ENCODE assay signal across 10 cellular contexts in genomic region chr1:15158506-15159165, GRCh38. TPM values are rescaled to one million over a fixed set of nuclear protein-coding genes. Genes with fewer than 3 reads are reported as not detected.
DNase-seq lines count a peak whose midpoint lies in the region; TF ChIP-seq lines count a peak whose summit lies in the region.
"Had no signal": no experiment of that assay in that cellular context is flagged by ENCODE, and none has a peak within 500 bp of the region (broad histone marks: within the 10 kb centered on the region; RNA-seq: fewer than 3 reads in every experiment).

No MANE protein-coding gene starts in this region.

- H3K36me3 ChIP-seq in SK-N-SH (replicated peaks in 1 of 2; ENCODE audit: control insufficient read depth in 1 of 2, insufficient read depth in 2 of 2, low read length in 1 of 2) (no peaks in the 10 kb centered on the region), fibroblast of lung (ENCODE audit: control insufficient read depth, insufficient read depth, low read length) (no peaks in the 10 kb centered on the region)

- TF ChIP-seq EP300 in SK-N-SH (IDR thresholded peaks at IDR 0.05; ENCODE audit: borderline replicate concordance in 1 of 2, low read depth in 1 of 2, low read length in 1 of 2) = no peak

- H3K27me3 ChIP-seq in SK-N-SH (ENCODE audit: insufficient read depth) = no peaks in the 10 kb centered on the region
- no peaks in the 10 kb centered on the region for H3K27me3 ChIP-seq in fibroblast of lung (ENCODE audit: control insufficient read depth, insufficient read depth, low read length)

- H3K27ac ChIP-seq in SK-N-SH (ENCODE audit: low read depth in 2 of 2, low read length in 1 of 2) = peak overlapping the region in 1 of 2 experiments; percentile 36; a peak in 3 of 4 replicates
- peak overlapping the region; percentile 78 for H3K27ac ChIP-seq in fibroblast of lung (ENCODE audit: insufficient read depth, low read length)

- H3K79me2 ChIP-seq in SK-N-SH (ENCODE audit: insufficient read depth) (peaks cover 37% of the 10 kb centered on the region), fibroblast of lung (ENCODE audit: control insufficient read depth, insufficient read depth, low read length) (peaks cover 45% of the 10 kb centered on the region)

- TF ChIP-seq CTCF in SK-N-SH (IDR thresholded peaks at IDR 0.05) = no peak
- no peak for TF ChIP-seq CTCF in fibroblast of lung (conservative IDR thresholded peaks at IDR 0.05 in 1 of 2, IDR thresholded peaks at IDR 0.05 in 1 of 2; ENCODE audit: low read depth in 1 of 2, low read length in 2 of 2)
- TF ChIP-seq CTCF in GM13977 (IDR thresholded peaks at IDR 0.05; ENCODE audit: extremely low read depth, insufficient read depth, missing control alignments) = no peak

- POLR2A ChIA-PET in SK-N-SH (lab: Yijun Ruan, JAX) = no interaction called here

- in situ Hi-C loops in GM13977 (cut with MboI; ENCODE audit: low pct_unique_long_range_greater_than_20kb, low sequenced_read_pairs, unreplicated experiment) = no loop called here

- no peaks in the 10 kb centered on the region for H4K20me1 ChIP-seq in SK-N-SH (ENCODE audit: insufficient read depth)
- H4K20me1 ChIP-seq in fibroblast of lung (ENCODE audit: control insufficient read depth, extremely low read depth, insufficient read depth, low read length) = no peaks in the 10 kb centered on the region

- CTCF ChIA-PET in SK-N-SH (lab: Yijun Ruan, JAX) = interaction anchor here (0.7 to 9.8 kb wide), 6 partner anchors 10 to 146 kb away, joined by 3 to 132 read pairs (median 4); no protein-coding TSS in a partner anchor

- H3K9ac ChIP-seq in SK-N-SH (no peak overlapping the region), fibroblast of lung (ENCODE audit: insufficient read depth, low read length) (no peak overlapping the region)

- H3F3A ChIP-seq in SK-N-SH (replicated peaks; ENCODE audit: insufficient read depth) = peaks cover 3% of the 10 kb centered on the region

- H3K9me2 ChIP-seq in SK-N-SH = no peaks in the 10 kb centered on the region

- H3K4me2 ChIP-seq in SK-N-SH (peak overlapping the region; percentile 66), fibroblast of lung (ENCODE audit: extremely low read depth, insufficient read depth, low read length) (peak overlapping the region; percentile 70)

- 57% methylated on average over 13 of the region's 13 CpGs for WGBS in SK-N-SH (ENCODE audit: low lambda C conversion rate)

- H3K4me3 ChIP-seq in SK-N-SH (ENCODE audit: low read depth in 2 of 2, low read length in 1 of 2) = 0 out of 4 replicates have a peak overlapping the region, but pooled peaks of 1 of the 2 experiments have one; percentile 14
- H3K4me3 ChIP-seq in fibroblast of lung (replicated peaks in 1 of 4; ENCODE audit: control extremely low read depth in 1 of 4, insufficient read depth in 1 of 4, low read depth in 3 of 4, low read length in 4 of 4) = peak overlapping the region in 2 of 4 experiments; percentile 1 to 23

- peaks cover 14 to 42% of the 10 kb centered on the region in 2 experiments; a peak in 2 of 4 replicates for H3K4me1 ChIP-seq in SK-N-SH (ENCODE audit: control insufficient read depth in 1 of 2, insufficient read depth in 2 of 2, low read depth in 1 of 2, low read length in 1 of 2)
- peaks cover 28% of the 10 kb centered on the region for H3K4me1 ChIP-seq in fibroblast of lung (ENCODE audit: control insufficient read depth, extremely low read depth, insufficient read depth, low read length)

- no peak for TF ChIP-seq RAD21 in SK-N-SH (IDR thresholded peaks at IDR 0.05; ENCODE audit: low read length)

- H3K9me3 ChIP-seq in SK-N-SH (no peaks in the 10 kb centered on the region), fibroblast of lung (ENCODE audit: control insufficient read depth, insufficient read depth, low read depth, low read length) (no peaks in the 10 kb centered on the region)

- peak; percentile 92 for DNase-seq in ELR (ENCODE audit: low read depth)
- no peak for DNase-seq in SK-N-SH
- peak; percentile 73 to 87 for DNase-seq in fibroblast of lung (ENCODE audit: low read depth in 2 of 2)
- peak; percentile 95 for DNase-seq in renal cortical epithelial cell (ENCODE audit: low read depth)
- DNase-seq in stimulated activated CD8-positive, alpha-beta memory T cell treated with anti-CD3 and anti-CD28 coated beads, Interleukin-4, amount 100 ng/mL, for 48 hours = no peak
- DNase-seq in GM13977 (ENCODE audit: low spot score) = no peak
- DNase-seq in NCI-H2081 treated with DMSO at 0.1 percent for 48 hours (lab: John Stamatoyannopoulos, UW) = no peak
- no peak for DNase-seq in pons (ENCODE audit: low spot score)
- DNase-seq: activated CD4-positive, alpha-beta T cell treated with anti-CD3 and anti-CD28 coated beads, Interleukin-2, amount 50 U/mL, for 4 hours; amniotic stem cell had no signal

- H2AFZ ChIP-seq in SK-N-SH (ENCODE audit: low read depth) (peak overlapping the region; percentile 39; the same call in 1 of the 2 replicates), fibroblast of lung (ENCODE audit: low read length) (no peak overlapping the region)

TF ChIP-seq in SK-N-SH, 30 proteins besides CTCF, POLR2A, EP300 and RAD21:
- TF ChIP-seq MAX (IDR thresholded peaks at IDR 0.05; ENCODE audit: low read depth) = 0 out of 2 replicates have a peak, but pooled peaks have one; percentile 35
- TF ChIP-seq POLR2AphosphoS5 (IDR thresholded peaks at IDR 0.05; ENCODE audit: low read depth, low read length) = no peak; the same call in 1 of the 2 replicates
- TF ChIP-seq TCF12 (IDR thresholded peaks at IDR 0.05) = peak; percentile 42; the same call in 1 of the 2 replicates
- TF ChIP-seq FOSL2 (IDR thresholded peaks at IDR 0.05; ENCODE audit: borderline replicate concordance, low read depth) = peak; percentile 42; the same call in 1 of the 2 replicates

RNA-seq across cellular contexts. Expression of gene TMEM51, which starts 5.1 kb away (rescaled TPM):
- polyA plus RNA-seq in SK-N-SH (2012; rRNA removed) (20.5 and 25.6 TPM in 2 replicates), fibroblast of lung (11.6 and 19.0 TPM in 2 replicates)
- polyA plus RNA-seq in SK-N-SH (2012; cell fraction: cytosol; rRNA removed) = 18.6 and 23.4 TPM in 2 replicates
- polyA plus RNA-seq in SK-N-SH (2012; cell fraction: nucleus; rRNA removed) = 18.5 and 19.6 TPM in 2 replicates
- total RNA-seq in fibroblast of lung (6.1 and 6.7 TPM in 2 replicates), renal cortical epithelial cell (37.4 and 55.9 TPM in 2 replicates)
- polyA plus RNA-seq in fibroblast of lung (2012) = 11.0 and 16.2 TPM in 2 replicates
- 2.1 and 3.7 TPM in 2 replicates for polyA minus RNA-seq in fibroblast of lung (ENCODE audit: low replicate concordance)

Comparison
In these comparisons a context has a peak if more than half of its experiments do, and no peak if none do; other contexts are left out.
1. DNase-seq: peak in ELR (single experiment), fibroblast of lung (2 of 2) and renal cortical epithelial cell (single experiment); none in SK-N-SH (single experiment), stimulated activated CD8-positive, alpha-beta memory T cell treated with anti-CD3 and anti-CD28 coated beads, Interleukin-4, amount 100 ng/mL, for 48 hours (single experiment), GM13977 (single experiment), NCI-H2081 treated with DMSO at 0.1 percent for 48 hours (single experiment) and pons (single experiment).